8 cellular contexts compared by ENCODE assay signal in the genomic region with DNA sequence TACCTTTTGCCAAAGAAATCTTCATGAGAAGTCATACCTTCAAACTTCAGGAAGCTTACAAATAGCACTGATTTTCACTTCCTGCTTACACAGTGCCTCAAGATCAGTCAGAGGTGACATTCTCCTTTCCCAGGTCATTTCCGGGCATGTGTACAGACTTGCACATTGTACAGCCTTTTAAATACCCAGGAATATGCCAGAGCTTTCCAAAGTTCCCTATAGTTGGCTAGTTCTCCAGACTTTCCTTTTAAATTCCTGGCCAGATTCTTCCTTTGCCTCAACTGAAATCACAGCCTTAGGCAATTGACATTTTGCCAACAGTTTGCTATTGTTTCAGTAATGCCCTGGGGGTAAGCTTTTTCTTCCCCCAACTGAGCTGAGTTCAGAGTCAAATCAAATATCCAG. TPM values are rescaled to one million over a fixed set of nuclear protein-coding genes. Genes with fewer than 3 reads are reported as not detected.
DNase-seq lines count a peak whose midpoint lies in the region; ATAC-seq and TF ChIP-seq lines count a peak whose summit lies in the region.

No MANE protein-coding gene starts in this region.

- H3K4me1 ChIP-seq in SJSA1 (replicated peaks) (peaks cover 6% of the 10 kb centered on the region), ascending aorta (no peaks in the 10 kb centered on the region)

- peak; percentile 31 for ATAC-seq in GM18519 (IDR thresholded peaks at IDR 0.05; ENCODE audit: low FRiP score, unreplicated experiment)
- peak; percentile 33 for ATAC-seq in HG02642 (IDR thresholded peaks at IDR 0.05; ENCODE audit: poor library complexity, unreplicated experiment)
- peak; percentile 74 for ATAC-seq in left colon

- no peaks in the 10 kb centered on the region for H3K36me3 ChIP-seq in SJSA1
- no peaks in the 10 kb centered on the region for H3K36me3 ChIP-seq in ascending aorta

- DNase-seq in SJSA1 (ENCODE audit: low read depth in 1 of 2, low spot score in 2 of 2) (peak; percentile 31 to 49), left colon (no peak), AG08396 (ENCODE audit: low spot score) (no peak), HT-29 (ENCODE audit: low spot score) (no peak), ascending aorta (ENCODE audit: low spot score in 2 of 2) (no peak)
- DNase-seq in stimulated activated CD4-positive, alpha-beta T cell treated with anti-CD3 and anti-CD28 coated beads, Interleukin-4, amount 100 ng/mL, for 1 hour: no peak

- H3K27ac ChIP-seq in SJSA1 (no peak overlapping the region), ascending aorta (no peak overlapping the region)

- H3K27me3 ChIP-seq in SJSA1 (replicated peaks) (no peaks in the 10 kb centered on the region), ascending aorta (no peaks in the 10 kb centered on the region)

- H3K4me3 ChIP-seq in SJSA1 (no peak overlapping the region), ascending aorta (no peak overlapping the region)

- intact Hi-C loops in left colon (cut with DNase I, micrococcal nuclease) (no loop called here), ascending aorta (cut with DNase I) (no loop called here)

- H3K9me3 ChIP-seq in SJSA1 (replicated peaks): no peaks in the 10 kb centered on the region
- H3K9me3 ChIP-seq in ascending aorta: peaks cover 0 to 10% of the 10 kb centered on the region in 2 donors

- no peak for TF ChIP-seq CTCF in ascending aorta (IDR thresholded peaks at IDR 0.05)

RNA-seq across cellular contexts. Expression of gene RFX3, which starts 47.2 kb away (rescaled TPM):
- total RNA-seq in SJSA1 (2014; rRNA removed; shearing (Covaris generic)): 0.28 and 0.32 TPM in 2 replicates
- total RNA-seq in left colon: 10 to 100 TPM in 1 of 2 donors, 1 to 10 TPM in 1; 8.4 to 10.6 TPM
- total RNA-seq in HT-29 (2014; rRNA removed; shearing (Covaris generic)): 3.4 and 4.6 TPM in 2 replicates
- 4.0 TPM for total RNA-seq in ascending aorta

Comparison
In these comparisons a context has a peak if more than half of its experiments do, and no peak if none do; other contexts are left out.
1. DNase-seq: peak in SJSA1 (2 of 2); none in left colon (0 of 2), AG08396 (single experiment), HT-29 (single experiment), ascending aorta (0 of 2) and stimulated activated CD4-positive, alpha-beta T cell treated with anti-CD3 and anti-CD28 coated beads, Interleukin-4, amount 100 ng/mL, for 1 hour (single experiment).
2. Peak in every context shown above with its lines, with median percentiles within 50 percentile points of each other: ATAC-seq.